In genomic region chr17:80425835-80426426, GRCh38 we compare ENCODE assay signal across 16 cellular contexts. TPM values are rescaled to one million over a fixed set of nuclear protein-coding genes. Genes with fewer than 3 reads are reported as not detected.
"Had no signal": no experiment of that assay in that cellular context is flagged by ENCODE, and none has a peak within 500 bp of the region (broad histone marks: within the 10 kb centered on the region; RNA-seq: fewer than 3 reads in every experiment).

No MANE protein-coding gene starts in this region.

- H3K27me3 Mint-ChIP-seq: naive thymus-derived CD4-positive, alpha-beta T cell; progenitor cell of endocrine pancreas had no signal

- H3K27ac ChIP-seq: brain microvascular endothelial cell, foreskin keratinocyte, neutrophil, thoracic aorta had no signal

- H3K4me3 ChIP-seq: lung, smooth muscle cell, thoracic aorta had no signal

- H3K9me3 ChIP-seq: neutrophil, thoracic aorta had no signal

- H3K9me3 Mint-ChIP-seq: activated T-helper 1 cell treated with anti-CD3 and anti-CD28 coated beads, Interleukin-12 subunit alpha, Interleukin-12 subunit beta, Interleukin-2, Interleukin-4 antibody, amounts not matched to agents 30 ng/mL and 10 ng/mL and 1 ng/mL, durations not matched to agents 14 hours and 24 hours and 36 hours; immature natural killer cell; naive thymus-derived CD4-positive, alpha-beta T cell had no signal

- DNase-seq: activated CD4-positive, alpha-beta T cell treated with anti-CD3 and anti-CD28 coated beads, Interleukin-2, amount 50 U/mL, for 1 hour; activated CD8-positive, alpha-beta memory T cell treated with anti-CD3 and anti-CD28 coated beads for 24 hours; activated naive CD4-positive, alpha-beta T cell treated with Interleukin-2 at 50 U/mL for 16 hours; brain microvascular endothelial cell; effector CD8-positive, alpha-beta T cell; foreskin keratinocyte; glutamatergic neuron; immature natural killer cell; naive thymus-derived CD4-positive, alpha-beta T cell had no signal

- H3K36me3 ChIP-seq: brain microvascular endothelial cell, neutrophil had no signal

- H3K27ac Mint-ChIP-seq: activated T-helper 1 cell treated with anti-CD3 and anti-CD28 coated beads, Interleukin-12 subunit alpha, Interleukin-12 subunit beta, Interleukin-2, Interleukin-4 antibody, amounts not matched to agents 30 ng/mL and 10 ng/mL and 1 ng/mL, durations not matched to agents 14 hours and 24 hours and 36 hours; naive thymus-derived CD4-positive, alpha-beta T cell; progenitor cell of endocrine pancreas had no signal

- H3K4me1 ChIP-seq: foreskin keratinocyte had no signal

- H3K36me3 Mint-ChIP-seq: immature natural killer cell; naive thymus-derived CD4-positive, alpha-beta T cell had no signal

- H3K4me3 Mint-ChIP-seq: activated T-helper 1 cell treated with anti-CD3 and anti-CD28 coated beads, Interleukin-12 subunit alpha, Interleukin-12 subunit beta, Interleukin-2, Interleukin-4 antibody, amounts not matched to agents 30 ng/mL and 10 ng/mL and 1 ng/mL, durations not matched to agents 14 hours and 24 hours and 36 hours; immature natural killer cell had no signal

- H3K27me3 ChIP-seq: brain microvascular endothelial cell, neutrophil had no signal

RNA-seq across cellular contexts. Expression of gene NPTX1, which starts 50.5 kb away (rescaled TPM):
- total RNA-seq: progenitor cell of endocrine pancreas, right cardiac atrium had no signal
